Comparison of ENCODE assay signal across 3 cellular contexts in genomic region chr10:72754275-72755032, GRCh38.
TF ChIP-seq lines count a peak whose summit lies in the region.

No MANE protein-coding gene starts in this region.

TF ChIP-seq in SK-N-SH treated with all-trans-retinoic acid at 6 μM for 48 hours, 23 proteins besides CTCF, POLR2A, EP300 and RAD21:
- no peak for TF ChIP-seq ZNF565 (CRISPR knock-in tag; conservative IDR thresholded peaks at IDR 0.05; ENCODE audit: low read depth)

TF ChIP-seq in SK-N-SH, 30 proteins besides CTCF, POLR2A, EP300 and RAD21:
- no peak for TF ChIP-seq MAX (IDR thresholded peaks at IDR 0.05; ENCODE audit: low read depth)
- TF ChIP-seq RCOR1 (IDR thresholded peaks at IDR 0.05; ENCODE audit: low read length) = no peak
- TF ChIP-seq FOSL2 (IDR thresholded peaks at IDR 0.05; ENCODE audit: borderline replicate concordance, low read depth) = no peak
- TF ChIP-seq RXRA (IDR thresholded peaks at IDR 0.05; ENCODE audit: borderline replicate concordance, low read depth) = no peak
- no peak for TF ChIP-seq FOXJ3 (CRISPR knock-in tag; IDR thresholded peaks at IDR 0.05)
- no peak for TF ChIP-seq SIN3A (IDR thresholded peaks at IDR 0.05; ENCODE audit: borderline replicate concordance, low read depth, low read length)
- no peak for TF ChIP-seq EZH2phosphoT487 (IDR thresholded peaks at IDR 0.05; ENCODE audit: borderline replicate concordance, low read depth)
- no peak for TF ChIP-seq TAF1 (IDR thresholded peaks at IDR 0.05; ENCODE audit: borderline replicate concordance, low read depth, low read length)
- no peak for TF ChIP-seq YY1 (IDR thresholded peaks at IDR 0.05; ENCODE audit: low read depth)
- no peak for TF ChIP-seq PBX3 (IDR thresholded peaks at IDR 0.05)
- TF ChIP-seq REST (IDR thresholded peaks at IDR 0.05; ENCODE audit: low read depth, low read length) = no peak
- TF ChIP-seq GATA2 (CRISPR knock-in tag; IDR thresholded peaks at IDR 0.05) = no peak
- no peak for TF ChIP-seq USF1 (IDR thresholded peaks at IDR 0.05; ENCODE audit: borderline replicate concordance, low read depth)
- no peak for TF ChIP-seq CHD2 (IDR thresholded peaks at IDR 0.05; ENCODE audit: low read length, partially characterized antibody)
- no peak for TF ChIP-seq ELF1 (IDR thresholded peaks at IDR 0.05)
- no peak for TF ChIP-seq NRF1 (IDR thresholded peaks at IDR 0.05; ENCODE audit: low read depth, low read length)

TF ChIP-seq in K562, 482 proteins besides CTCF, POLR2A, EP300 and RAD21:
- no peak for TF ChIP-seq HMG20A (CRISPR knock-in tag; conservative IDR thresholded peaks at IDR 0.05)
- TF ChIP-seq NFE2 (IDR thresholded peaks at IDR 0.05; ENCODE audit: low read depth) = 0 out of 2 replicates have a peak, but pooled peaks have one; percentile 8
